In the genomic region with DNA sequence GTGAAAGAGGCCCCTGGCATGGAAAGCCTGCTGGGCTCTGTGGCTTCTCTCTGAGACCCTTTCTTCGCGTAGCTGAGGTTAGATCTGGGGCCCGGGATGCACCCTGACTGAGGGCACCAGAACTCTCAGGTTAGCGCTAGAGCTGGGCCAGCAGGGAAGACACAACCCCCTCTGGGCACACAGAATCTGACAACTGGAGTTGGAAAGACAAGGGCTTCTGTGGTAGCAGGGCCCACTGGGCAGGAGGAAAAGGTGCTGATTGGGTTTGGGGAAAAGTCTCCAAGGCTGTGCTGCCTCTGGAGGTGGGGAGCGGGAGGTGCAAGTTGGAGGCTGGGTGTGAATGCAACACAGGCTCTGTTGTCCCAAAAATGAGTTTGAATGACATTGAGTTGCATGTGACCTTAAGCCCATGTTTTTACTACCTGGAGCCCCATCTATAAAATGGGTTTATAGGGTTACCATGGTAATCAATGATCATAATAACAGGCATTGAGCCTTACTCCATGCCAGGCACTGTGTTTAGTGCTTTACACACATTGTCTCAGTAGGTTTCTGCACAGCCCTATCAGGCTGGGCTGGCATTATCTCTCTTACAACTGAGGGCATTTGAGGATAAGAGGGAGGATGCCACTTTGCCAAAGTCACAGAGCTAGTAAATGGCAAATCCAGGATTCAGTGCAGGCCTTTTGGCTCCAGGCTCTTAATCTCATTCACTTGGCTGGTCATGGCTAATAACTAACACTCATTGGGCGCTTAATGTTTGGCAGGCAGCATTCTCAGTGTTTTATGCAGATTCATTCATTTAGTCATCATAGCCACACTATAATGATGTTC, we compare ENCODE assay signal across 1 cellular context.
TF ChIP-seq lines count a peak whose summit lies in the region.

No MANE protein-coding gene starts in this region.

TF ChIP-seq in H1, 55 proteins besides CTCF, POLR2A, EP300 and RAD21:
- TF ChIP-seq ASH2L (IDR thresholded peaks at IDR 0.05; ENCODE audit: low read length) = no peak
- no peak for TF ChIP-seq CBX5 (IDR thresholded peaks at IDR 0.05; ENCODE audit: low read depth, low read length)
- TF ChIP-seq CREB1 (IDR thresholded peaks at IDR 0.05) = no peak
